20 cellular contexts compared by ENCODE assay signal in genomic region chr2:203973676-203974075, GRCh38.
A peak's percentile ranks its signal among the peaks of the same experiment; 100 is the strongest.
DNase-seq lines count a peak whose midpoint lies in the region; ATAC-seq lines count a peak whose summit lies in the region.
"Had no signal": no experiment of that assay in that cellular context is flagged by ENCODE, and none has a peak within 500 bp of the region (broad histone marks: within the 10 kb centered on the region; RNA-seq: fewer than 3 reads in every experiment).

No MANE protein-coding gene starts in this region.

- H3K27ac Mint-ChIP-seq in activated T-cell treated with anti-CD3 and anti-CD28 coated beads, Interleukin-2, amount 50 U/mL, for 24 hours: peak overlapping the region; percentile 77
- H3K27ac Mint-ChIP-seq: GM23338 had no signal

- no peak for DNase-seq in activated T-cell treated with anti-CD3 and anti-CD28 coated beads, Interleukin-2, amount 50 U/mL, for 24 hours
- DNase-seq in activated T-cell treated with anti-CD3 and anti-CD28 coated beads, Interleukin-2, amount 50 U/mL, for 1 hour: no peak
- no peak for DNase-seq in MV-4-11 (lab: John Stamatoyannopoulos, UW)
- DNase-seq in NCI-H345 (lab: John Stamatoyannopoulos, UW): no peak
- DNase-seq: BE2C; DMS53; GDM1; IMR-90; NCI-H1105 treated with DMSO at 0.1 percent for 48 hours; NCI-H2029 treated with DMSO at 0.1 percent for 48 hours; NCI-H226; NCI-H524; NCI-H774; NK-92 treated with Interleukin-12 subunit alpha and Interleukin-12 subunit beta, amount 100 ng/mL, for 24 hours had no signal

- H3K4me3 Mint-ChIP-seq in activated T-cell treated with anti-CD3 and anti-CD28 coated beads, Interleukin-2, amount 50 U/mL, for 24 hours: no peak overlapping the region
- H3K4me3 Mint-ChIP-seq: GM23338 had no signal

- no peaks in the 10 kb centered on the region for H3K27me3 Mint-ChIP-seq in activated T-cell treated with anti-CD3 and anti-CD28 coated beads, Interleukin-2, amount 50 U/mL, for 24 hours

- no peaks in the 10 kb centered on the region for H3K9me3 Mint-ChIP-seq in activated T-cell treated with anti-CD3 and anti-CD28 coated beads, Interleukin-2, amount 50 U/mL, for 24 hours
- H3K9me3 Mint-ChIP-seq: GM23338 had no signal

- no peaks in the 10 kb centered on the region for H3K36me3 Mint-ChIP-seq in activated T-cell treated with anti-CD3 and anti-CD28 coated beads, Interleukin-2, amount 50 U/mL, for 24 hours (ENCODE audit: low read depth)

- H3K4me1 Mint-ChIP-seq in activated T-cell treated with anti-CD3 and anti-CD28 coated beads, Interleukin-2, amount 50 U/mL, for 24 hours (ENCODE audit: low read depth): peaks cover 14% of the 10 kb centered on the region

- peak; percentile 32 for ATAC-seq in GM18907 (IDR thresholded peaks at IDR 0.05; ENCODE audit: unreplicated experiment)
- ATAC-seq in GM19463 (IDR thresholded peaks at IDR 0.05; ENCODE audit: unreplicated experiment): peak; percentile 24
- ATAC-seq in HG03175 (IDR thresholded peaks at IDR 0.05; ENCODE audit: unreplicated experiment): peak; percentile 36
- ATAC-seq: GM23338, Panc1, SK-N-SH treated with all-trans-retinoic acid at 6 μM for 48 hours had no signal
